In genomic region chr10:60708666-60709065, GRCh38 we compare ENCODE assay signal across 1 cellular context.
TF ChIP-seq lines count a peak whose summit lies in the region.

No MANE protein-coding gene starts in this region.

TF ChIP-seq in GM23338, 12 proteins besides CTCF, POLR2A, EP300 and RAD21 (continued from another document):
- TF ChIP-seq REST (IDR thresholded peaks at IDR 0.05; ENCODE audit: unreplicated experiment) (no peak), ZNF462 (CRISPR knock-in tag; IDR thresholded peaks at IDR 0.05) (no peak), ZNF331 (CRISPR knock-in tag; IDR thresholded peaks at IDR 0.05; ENCODE audit: low read depth) (no peak), EZH2 (IDR thresholded peaks at IDR 0.05; ENCODE audit: low read depth, unreplicated experiment) (no peak), ZNF114 (CRISPR knock-in tag; IDR thresholded peaks at IDR 0.05) (no peak)
TF ChIP-seq in GM23338: peak in this region for 0.
